15 cellular contexts compared by ENCODE assay signal in the genomic region with DNA sequence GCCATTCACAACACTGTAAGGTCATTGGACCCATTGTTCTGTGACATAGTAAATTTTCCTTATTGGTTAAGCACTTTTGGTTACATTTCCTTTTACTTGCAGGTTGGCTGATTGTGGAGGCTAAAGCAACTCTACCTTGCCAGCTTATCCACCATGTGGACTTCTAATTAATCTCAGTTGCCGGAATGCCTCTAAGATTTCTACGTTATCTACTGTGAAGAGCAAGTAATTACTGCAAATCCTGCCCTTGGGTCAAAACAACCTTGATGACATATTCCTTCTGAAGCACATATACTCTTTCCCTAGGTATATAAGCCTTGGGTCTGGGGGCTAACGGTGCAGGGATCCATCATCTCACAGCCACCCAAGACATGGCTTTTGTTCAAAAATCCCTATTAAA. TPM values are rescaled to one million over a fixed set of nuclear protein-coding genes. Genes with fewer than 3 reads are reported as not detected.
"Had no signal": no experiment of that assay in that cellular context is flagged by ENCODE, and none has a peak within 500 bp of the region (broad histone marks: within the 10 kb centered on the region; RNA-seq: fewer than 3 reads in every experiment).

No MANE protein-coding gene starts in this region.

- H3K27me3 ChIP-seq: heart left ventricle, right atrium auricular region, suprapubic skin, thyroid gland, upper lobe of right lung, vagina had no signal

- H3K9me3 Mint-ChIP-seq: nephron had no signal

- ATAC-seq: esophagus mucosa; heart left ventricle; stimulated activated naive CD8-positive, alpha-beta T cell treated with anti-CD3 and anti-CD28 coated beads, Interleukin-15, Interleukin-2, amounts not matched to agents 100 U/mL and 50 U/mL, for 24 hours; upper lobe of right lung had no signal

- H3K27ac Mint-ChIP-seq: nephron had no signal

- H3K9me3 ChIP-seq: heart left ventricle, right atrium auricular region, suprapubic skin, thyroid gland, upper lobe of right lung, vagina had no signal

- DNase-seq: effector memory CD4-positive, alpha-beta T cell; hippocampal formation; mammary epithelial cell; small intestine; stimulated activated CD4-positive, alpha-beta T cell treated with anti-CD3 and anti-CD28 coated beads, Interleukin-12 subunit alpha, Interleukin-12 subunit beta, amount 100 ng/mL, for 4 hours; stimulated activated naive CD8-positive, alpha-beta T cell treated with anti-CD3 and anti-CD28 coated beads, Interleukin-15, Interleukin-2, amounts not matched to agents 100 U/mL and 50 U/mL, for 24 hours; thyroid gland; upper lobe of right lung had no signal

- H3K27ac ChIP-seq: heart left ventricle, right atrium auricular region, suprapubic skin, thyroid gland, upper lobe of right lung, vagina had no signal

- H3K36me3 ChIP-seq: heart left ventricle, right atrium auricular region, suprapubic skin, thyroid gland, upper lobe of right lung, vagina had no signal

- H3K4me3 ChIP-seq: heart left ventricle, right atrium auricular region, suprapubic skin, thyroid gland, upper lobe of right lung, vagina had no signal

- H3K4me3 Mint-ChIP-seq: nephron had no signal

- H3K4me1 ChIP-seq: right atrium auricular region, upper lobe of right lung had no signal

RNA-seq across cellular contexts. Expression of a gene that starts 19.5 kb away (rescaled TPM):
- total RNA-seq: mammary epithelial cell, myocyte, vagina had no signal
